In the genomic region with DNA sequence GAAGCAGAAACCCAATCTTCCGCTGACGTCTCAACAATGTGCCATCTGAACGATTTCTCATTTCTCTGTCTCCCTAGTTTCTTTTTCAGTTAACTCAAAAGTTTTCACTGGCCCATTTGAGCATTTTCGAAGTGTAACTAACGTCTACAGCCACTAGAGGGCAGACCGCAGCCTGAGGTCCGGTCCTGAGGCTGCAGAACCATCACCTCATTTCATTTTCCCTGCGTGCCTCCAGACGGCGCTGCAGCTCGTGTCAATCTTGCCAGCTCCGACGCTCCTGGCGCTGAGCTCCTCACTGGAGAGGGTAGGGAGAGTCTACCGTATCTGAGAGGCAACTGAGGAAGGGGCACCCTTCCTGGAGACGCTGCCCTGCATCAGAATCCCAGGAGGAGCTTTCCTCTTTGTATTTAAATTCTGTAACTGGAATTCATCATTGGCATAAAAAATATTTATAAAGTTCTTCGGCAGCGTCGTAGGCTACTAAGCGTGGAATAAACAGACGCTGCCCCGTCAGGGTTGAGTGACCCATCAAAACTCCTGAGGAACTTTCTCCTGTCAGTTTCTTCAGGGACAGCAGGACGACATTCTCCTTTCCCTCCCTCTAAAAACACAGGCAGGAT, we compare ENCODE assay signal across 8 cellular contexts. TPM values are rescaled to one million over a fixed set of nuclear protein-coding genes. Genes with fewer than 3 reads are reported as not detected.
DNase-seq lines count a peak whose midpoint lies in the region; ATAC-seq, FAIRE-seq and TF ChIP-seq lines count a peak whose summit lies in the region.

No MANE protein-coding gene starts in this region.

- H3K4me3 ChIP-seq in BE2C (ENCODE audit: low read depth, low read length) (peak overlapping the region; percentile 54), right lobe of liver (peak overlapping the region in 1 of 3 donors; percentile 12)

- no peaks in the 10 kb centered on the region for H3K36me3 ChIP-seq in BE2C
- no peaks in the 10 kb centered on the region for H3K36me3 ChIP-seq in right lobe of liver

- peak; percentile 95 for FAIRE-seq in GM19239 (lab: Jason Lieb, UNC)

- H3K27me3 ChIP-seq in BE2C: no peaks in the 10 kb centered on the region
- H3K27me3 ChIP-seq in right lobe of liver: no peaks in the 10 kb centered on the region

- DNase-seq in BE2C: peak; percentile 83
- DNase-seq in GM19239 (ENCODE audit: insufficient read length, low spot score): peak; percentile 69
- DNase-seq in NCI-H524 (lab: John Stamatoyannopoulos, UW): peak; percentile 69 to 89
- DNase-seq in activated CD4-positive, alpha-beta T cell treated with anti-CD3 and anti-CD28 coated beads for 4 hours: peak; percentile 74 to 77
- peak; percentile 90 for DNase-seq in dedifferentiated amniotic fluid mesenchymal stem cell (ENCODE audit: extremely low spot score)
- peak; percentile 83 to 86 (median 83) for DNase-seq in right lobe of liver
- peak; percentile 65 to 68 for DNase-seq in stimulated activated CD4-positive, alpha-beta T cell treated with anti-CD3 and anti-CD28 coated beads, Interleukin-4, amount 100 ng/mL, for 48 hours (ENCODE audit: low read depth in 2 of 2)

- WGBS in right lobe of liver (ENCODE audit: insufficient coverage, low coverage, low lambda C conversion rate, missing lambda C conversion rate): 16% methylated on average over 22 of the region's 23 CpGs

- H3K4me1 ChIP-seq in BE2C (no peaks in the 10 kb centered on the region; the same call in 1 of the 2 replicates), right lobe of liver (peaks cover 0 to 15% (median 8%) of the 10 kb centered on the region in 4 donors)

- TF ChIP-seq CTCF in BE2C (IDR thresholded peaks at IDR 0.05; ENCODE audit: low read depth, low read length): peak; percentile 100
- peak; percentile 99 to 100 (median 100) for TF ChIP-seq CTCF in right lobe of liver (IDR thresholded peaks at IDR 0.05)

- H3K9me3 ChIP-seq in BE2C (no peaks in the 10 kb centered on the region), right lobe of liver (no peaks in the 10 kb centered on the region)

- ATAC-seq in HG03442 (IDR thresholded peaks at IDR 0.05; ENCODE audit: unreplicated experiment): peak; percentile 95
- peak; percentile 98 to 100 (median 99) for ATAC-seq in right lobe of liver

- H3K27ac ChIP-seq in right lobe of liver: peak overlapping the region in 1 of 3 donors; percentile 53

- intact Hi-C loops in right lobe of liver (cut with DNase I): loop anchor here (10.0 kb wide), 3 partner anchors 433 to 503 kb away; partner anchors contain the start of gene MYLIP (in 1 of the 2)

- TF ChIP-seq POLR2A in right lobe of liver (IDR thresholded peaks at IDR 0.05): no peak

RNA-seq across cellular contexts. Expression of gene DTNBP1, which starts 28.5 kb away (rescaled TPM):
- 17.9 TPM for polyA plus RNA-seq in BE2C (2012; ENCODE audit: insufficient read depth, insufficient read length, low read depth)
- total RNA-seq in right lobe of liver: 1 to 10 TPM; 3.4 to 8.6 (median 5.7) TPM
